In the genomic region with DNA sequence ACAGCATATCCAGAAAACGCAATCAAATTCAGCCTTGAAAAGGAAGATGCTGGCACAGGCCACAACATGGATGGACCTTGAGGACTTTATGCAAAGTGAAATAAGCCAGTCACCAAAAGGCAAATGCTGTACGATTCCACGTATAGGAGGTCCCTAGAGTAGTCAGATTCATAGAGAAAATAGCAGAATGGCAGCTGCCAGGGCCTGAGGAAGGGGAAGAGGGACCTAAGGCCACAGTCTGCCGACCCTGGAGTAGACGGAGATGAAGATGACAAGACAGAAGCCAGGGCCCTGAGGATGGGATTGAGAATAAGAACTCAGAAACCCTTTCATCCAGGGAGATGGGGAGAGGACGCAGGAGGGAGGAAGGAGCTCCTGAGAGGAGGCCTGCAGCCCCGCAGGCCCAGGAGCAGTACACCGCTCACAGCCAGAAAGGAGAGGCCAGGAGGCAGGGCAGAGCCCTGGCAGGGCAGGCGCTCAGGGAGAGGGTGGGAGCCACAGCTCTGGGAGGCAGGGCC, we compare ENCODE assay signal across 12 cellular contexts. TPM values are rescaled to one million over a fixed set of nuclear protein-coding genes. Genes with fewer than 3 reads are reported as not detected.
DNase-seq lines count a peak whose midpoint lies in the region; ATAC-seq and TF ChIP-seq lines count a peak whose summit lies in the region.
"Had no signal": no experiment of that assay in that cellular context is flagged by ENCODE, and none has a peak within 500 bp of the region (broad histone marks: within the 10 kb centered on the region; RNA-seq: fewer than 3 reads in every experiment).

No MANE protein-coding gene starts in this region.

- no peaks in the 10 kb centered on the region for H4K20me1 ChIP-seq in OCI-LY3 (ENCODE audit: insufficient read depth, low read length)

- no peaks in the 10 kb centered on the region for H3K9me3 ChIP-seq in CD4-positive, CD25-positive, alpha-beta regulatory T cell (ENCODE audit: control insufficient read depth in 2 of 2, low read length in 2 of 2)
- no peaks in the 10 kb centered on the region for H3K9me3 ChIP-seq in OCI-LY3 (ENCODE audit: insufficient read depth, low read length)
- no peaks in the 10 kb centered on the region for H3K9me3 ChIP-seq in SJCRH30 (replicated peaks)
- H3K9me3 ChIP-seq: left lung had no signal

- H3K27ac Mint-ChIP-seq in CD4-positive, CD25-positive, alpha-beta regulatory T cell = peak overlapping the region; percentile 90 to 99 (median 98)
- H3K27ac Mint-ChIP-seq in glutamatergic neuron (ENCODE audit: unreplicated experiment) = peak overlapping the region; percentile 9

- H3K4me3 ChIP-seq in CD4-positive, CD25-positive, alpha-beta regulatory T cell (ENCODE audit: low read depth, low read length) = peak overlapping the region; percentile 66
- H3K4me3 ChIP-seq in GM12875 (ENCODE audit: low read depth, low read length) (peak overlapping the region; percentile 5), OCI-LY3 (ENCODE audit: low read length) (peak overlapping the region; percentile 23; the same call in 1 of the 2 replicates), SJCRH30 (no peak overlapping the region)
- H3K4me3 ChIP-seq: left lung had no signal

- ATAC-seq in CD4-positive, CD25-positive, alpha-beta regulatory T cell (ENCODE audit: low read depth in 2 of 2) = no peak
- ATAC-seq: left lung had no signal

- H3K9ac ChIP-seq in OCI-LY3 (ENCODE audit: low read length) = peak overlapping the region; percentile 74

- peaks cover 0 to 6% (median 0%) of the 10 kb centered on the region in 7 donors for H3K9me3 Mint-ChIP-seq in CD4-positive, CD25-positive, alpha-beta regulatory T cell
- H3K9me3 Mint-ChIP-seq in glutamatergic neuron (ENCODE audit: unreplicated experiment) = peaks cover 2% of the 10 kb centered on the region

- peak overlapping the region; percentile 71 for H3K4me2 ChIP-seq in OCI-LY3 (ENCODE audit: low read length)

- peaks cover 21% of the 10 kb centered on the region for H3K36me3 ChIP-seq in CD4-positive, CD25-positive, alpha-beta regulatory T cell (ENCODE audit: control insufficient read depth, insufficient read depth, low read length)
- H3K36me3 ChIP-seq in OCI-LY3 (replicated peaks; ENCODE audit: low read depth, low read length) (peaks cover 46% of the 10 kb centered on the region), SJCRH30 (peaks cover 2% of the 10 kb centered on the region; the same call in 1 of the 2 replicates)

- H3K4me3 Mint-ChIP-seq in CD4-positive, CD25-positive, alpha-beta regulatory T cell = peak overlapping the region; percentile 88 to 92 (median 90)
- H3K4me3 Mint-ChIP-seq in glutamatergic neuron (ENCODE audit: unreplicated experiment) = no peak overlapping the region

- peaks cover 16 to 75% (median 36%) of the 10 kb centered on the region in 4 donors for H3K4me1 Mint-ChIP-seq in CD4-positive, CD25-positive, alpha-beta regulatory T cell
- peaks cover 18% of the 10 kb centered on the region for H3K4me1 Mint-ChIP-seq in glutamatergic neuron (ENCODE audit: low read depth, unreplicated experiment)

- H3K27me3 Mint-ChIP-seq in CD4-positive, CD25-positive, alpha-beta regulatory T cell = no peaks in the 10 kb centered on the region
- H3K27me3 Mint-ChIP-seq in glutamatergic neuron (ENCODE audit: unreplicated experiment) = peaks cover 5% of the 10 kb centered on the region

- peaks cover 33% of the 10 kb centered on the region for H3K79me2 ChIP-seq in OCI-LY3 (ENCODE audit: low read length)

- no peak overlapping the region for H2AFZ ChIP-seq in OCI-LY3 (ENCODE audit: low read depth, low read length)

- H3K27ac ChIP-seq in CD4-positive, CD25-positive, alpha-beta regulatory T cell (ENCODE audit: insufficient read depth, low read length, poor library complexity, severe bottlenecking) = peak overlapping the region; percentile 81
- H3K27ac ChIP-seq in OCI-LY3 (ENCODE audit: low read length) (peak overlapping the region; percentile 92), SJCRH30 (no peak overlapping the region)
- H3K27ac ChIP-seq: C4-2B, left lung had no signal

- DNase-seq in CD4-positive, CD25-positive, alpha-beta regulatory T cell = no peak
- no peak for DNase-seq in glutamatergic neuron
- DNase-seq in DMS79 treated with DMSO at 0.1 percent for 48 hours (lab: John Stamatoyannopoulos, UW) = no peak
- no peak for DNase-seq in stimulated activated CD4-positive, alpha-beta T cell treated with anti-CD3 and anti-CD28 coated beads, Interleukin-15, amount 100 ng/mL, for 24 hours
- no peak for DNase-seq in SJCRH30
- DNase-seq: aorta, left lung, NCI-H82, Right ventricle myocardium superior had no signal

- peaks cover 38% of the 10 kb centered on the region for H3K36me3 Mint-ChIP-seq in CD4-positive, CD25-positive, alpha-beta regulatory T cell
- no peaks in the 10 kb centered on the region for H3K36me3 Mint-ChIP-seq in glutamatergic neuron (ENCODE audit: unreplicated experiment)

- peaks cover 62% of the 10 kb centered on the region for H3K4me1 ChIP-seq in CD4-positive, CD25-positive, alpha-beta regulatory T cell (ENCODE audit: control insufficient read depth, insufficient read depth, low read length, poor library complexity, severe bottlenecking)
- H3K4me1 ChIP-seq in OCI-LY3 (ENCODE audit: low read length) = peaks cover 28% of the 10 kb centered on the region
- no peaks in the 10 kb centered on the region for H3K4me1 ChIP-seq in SJCRH30
- H3K4me1 ChIP-seq: left lung had no signal

- H3K27me3 ChIP-seq in CD4-positive, CD25-positive, alpha-beta regulatory T cell (ENCODE audit: control insufficient read depth, insufficient read depth, low read length) = no peaks in the 10 kb centered on the region
- H3K27me3 ChIP-seq in OCI-LY3 (ENCODE audit: low read depth, low read length) (no peaks in the 10 kb centered on the region), SJCRH30 (no peaks in the 10 kb centered on the region)
- H3K27me3 ChIP-seq: left lung had no signal

- no peak for TF ChIP-seq CTCF in GM12875 (IDR thresholded peaks at IDR 0.05; ENCODE audit: borderline replicate concordance, insufficient read depth, low read depth, low read length)
- no peak for TF ChIP-seq CTCF in OCI-LY3 (IDR thresholded peaks at IDR 0.05; ENCODE audit: low read depth, low read length)
- no peak for TF ChIP-seq CTCF in glutamatergic neuron (IDR thresholded peaks at IDR 0.05; ENCODE audit: partially characterized antibody, unreplicated experiment)

RNA-seq across cellular contexts. Expression of a gene that starts 8.1 kb away (rescaled TPM):
- 105 TPM for total RNA-seq in CD4-positive, CD25-positive, alpha-beta regulatory T cell
- 10 to 100 TPM; 50.0 to 75.7 (median 62.2) TPM for polyA plus RNA-seq in CD4-positive, CD25-positive, alpha-beta regulatory T cell
- 63.5 TPM for total RNA-seq in glutamatergic neuron (ENCODE audit: unreplicated experiment)
- total RNA-seq in SJCRH30 (2014; rRNA removed; shearing (Covaris generic)) = 44.7 and 49.0 TPM in 2 replicates

RNA-seq across cellular contexts. Expression of a gene that starts 39.1 kb away (rescaled TPM):
- total RNA-seq in CD4-positive, CD25-positive, alpha-beta regulatory T cell = 160 TPM
- 10 to 100 TPM; 15.9 to 38.3 (median 21.7) TPM for polyA plus RNA-seq in CD4-positive, CD25-positive, alpha-beta regulatory T cell
- total RNA-seq in glutamatergic neuron (ENCODE audit: unreplicated experiment) = 24.4 TPM
- 20.4 and 23.3 TPM in 2 replicates for total RNA-seq in SJCRH30 (2014; rRNA removed; shearing (Covaris generic))

RNA-seq across cellular contexts. Expression of a gene that starts 40.1 kb away (rescaled TPM):
- 68.0 TPM for total RNA-seq in CD4-positive, CD25-positive, alpha-beta regulatory T cell
- polyA plus RNA-seq in CD4-positive, CD25-positive, alpha-beta regulatory T cell = 100 to 1,000 TPM in 3 of 4 donors, 10 to 100 TPM in 1; 90.5 to 150 (median 108) TPM
- 53.9 TPM for total RNA-seq in glutamatergic neuron (ENCODE audit: unreplicated experiment)
- 72.8 and 78.6 TPM in 2 replicates for total RNA-seq in SJCRH30 (2014; rRNA removed; shearing (Covaris generic))
